ENCODE assay signal across 16 cellular contexts in genomic region chr4:117249333-117249732, GRCh38.
A peak's percentile ranks its signal among the peaks of the same experiment; 100 is the strongest.
DNase-seq lines count a peak whose midpoint lies in the region; ATAC-seq lines count a peak whose summit lies in the region.
"Had no signal": no experiment of that assay in that cellular context is flagged by ENCODE, and none has a peak within 500 bp of the region (broad histone marks: within the 10 kb centered on the region; RNA-seq: fewer than 3 reads in every experiment).

No MANE protein-coding gene starts in this region.

- ATAC-seq in GM18502 (IDR thresholded peaks at IDR 0.05; ENCODE audit: poor library complexity, unreplicated experiment) = peak; percentile 94
- peak; percentile 90 for ATAC-seq in GM19463 (IDR thresholded peaks at IDR 0.05; ENCODE audit: unreplicated experiment)
- ATAC-seq in HG02798 (IDR thresholded peaks at IDR 0.05; ENCODE audit: poor library complexity, unreplicated experiment) = peak; percentile 86
- ATAC-seq in HG03378 (IDR thresholded peaks at IDR 0.05; ENCODE audit: unreplicated experiment) = peak; percentile 98
- ATAC-seq in stimulated activated naive CD8-positive, alpha-beta T cell treated with anti-CD3 and anti-CD28 coated beads, Interleukin-15, Interleukin-2, amounts not matched to agents 100 U/mL and 50 U/mL, for 24 hours = no peak

- DNase-seq in stimulated activated naive CD8-positive, alpha-beta T cell treated with anti-CD3 and anti-CD28 coated beads, Interleukin-15, Interleukin-2, amounts not matched to agents 100 U/mL and 50 U/mL, for 24 hours = no peak
- no peak for DNase-seq in AML-193 (lab: John Stamatoyannopoulos, UW)
- no peak for DNase-seq in NCI-H345 (lab: John Stamatoyannopoulos, UW)
- no peak for DNase-seq in stimulated activated CD4-positive, alpha-beta T cell treated with anti-CD3 and anti-CD28 coated beads, Interleukin-4, amount 100 ng/mL, for 4 hours
- DNase-seq: activated CD4-positive, alpha-beta T cell treated with anti-CD3 and anti-CD28 coated beads, Interleukin-2, amount 10 ng/mL, durations not matched to agents 24 days and 14 days; caudate nucleus; erythroblast; GOT3; hypothalamus; KBM-7; stimulated activated CD4-positive, alpha-beta T cell treated with anti-CD3 and anti-CD28 coated beads, Interleukin-12 subunit alpha, Interleukin-12 subunit beta, amount 100 ng/mL, for 4 hours; stimulated activated CD8-positive, alpha-beta memory T cell treated with anti-CD3 and anti-CD28 coated beads, Interleukin-4, amount 100 ng/mL, for 48 hours had no signal
